Comparison of ENCODE assay signal across 26 cellular contexts in genomic region chr7:85376589-85376988, GRCh38.
"Had no signal": no experiment of that assay in that cellular context is flagged by ENCODE, and none has a peak within 500 bp of the region (broad histone marks: within the 10 kb centered on the region; RNA-seq: fewer than 3 reads in every experiment).

No MANE protein-coding gene starts in this region.

- DNase-seq: stimulated activated CD4-positive, alpha-beta T cell treated with anti-CD3 and anti-CD28 coated beads, Interleukin-2, amount 100 ng/mL, for 48 hours; stimulated activated CD4-positive, alpha-beta T cell treated with anti-CD3 and anti-CD28 coated beads, Interleukin-4, amount 100 ng/mL, for 1 hour; stimulated activated CD4-positive, alpha-beta T cell treated with anti-CD3 and anti-CD28 coated beads, Interleukin-4, amount 100 ng/mL, for 24 hours; stimulated activated CD4-positive, alpha-beta T cell treated with anti-CD3 and anti-CD28 coated beads, Interleukin-4, amount 100 ng/mL, for 4 hours; stimulated activated CD8-positive, alpha-beta memory T cell treated with anti-CD3 and anti-CD28 coated beads, Interleukin-4, amount 100 ng/mL, for 48 hours; stimulated activated naive B cell treated with anti-CD40 and anti-IgM and Interleukin-4, amounts not matched to agents 10 μg/mL and 1 μg/mL and 100 μg/mL, for 72 hours; stimulated activated naive CD4-positive, alpha-beta T cell; stimulated activated naive CD4-positive, alpha-beta T cell treated with Interleukin-2 at 50 U/mL for 16 hours; stimulated activated naive CD8-positive, alpha-beta T cell treated with anti-CD3 and anti-CD28 coated beads, Interleukin-15, amount 100 ng/mL, for 72 hours; stimulated activated naive CD8-positive, alpha-beta T cell treated with anti-CD3 and anti-CD28 coated beads, Interleukin-15, Interleukin-2, amounts not matched to agents 100 U/mL and 50 U/mL, for 24 hours; stomach; substantia nigra; testis; thyroid gland; transverse colon; trophoblast cell; upper lobe of right lung; uterus had no signal

- H3K4me1 ChIP-seq: stomach, suprapubic skin, testis, thyroid gland, tibial artery, tibial nerve, transverse colon, upper lobe of left lung, upper lobe of right lung, uterus, vagina had no signal

- H3K36me3 ChIP-seq: stomach, suprapubic skin, thoracic aorta, thyroid gland, tibial artery, tibial nerve, transverse colon, upper lobe of left lung, upper lobe of right lung, uterus, vagina had no signal

- H3K27ac ChIP-seq: stomach, suprapubic skin, testis, thoracic aorta, thyroid gland, tibial artery, tibial nerve, transverse colon, upper lobe of left lung, upper lobe of right lung, uterus, vagina had no signal

- H3K4me3 ChIP-seq: stomach, suprapubic skin, testis, thoracic aorta, thyroid gland, tibial artery, tibial nerve, transverse colon, upper lobe of left lung, upper lobe of right lung, uterus, vagina had no signal

- ATAC-seq: stimulated activated effector memory CD8-positive, alpha-beta T cell treated with anti-CD3 and anti-CD28 coated beads, Interleukin-12 subunit alpha, Interleukin-12 subunit beta, amount 100 ng/mL, for 72 hours; stimulated activated memory B cell treated with anti-CD40 and anti-IgM and Interleukin-4, amounts not matched to agents 10 μg/mL and 1 μg/mL and 100 μg/mL, for 72 hours; stimulated activated naive B cell treated with anti-CD40 and anti-IgM and Interleukin-4, amounts not matched to agents 10 μg/mL and 1 μg/mL and 100 μg/mL, for 72 hours; stimulated activated naive CD8-positive, alpha-beta T cell treated with anti-CD3 and anti-CD28 coated beads, Interleukin-15, amount 100 ng/mL, for 72 hours; stimulated activated naive CD8-positive, alpha-beta T cell treated with anti-CD3 and anti-CD28 coated beads, Interleukin-15, Interleukin-2, amounts not matched to agents 100 U/mL and 50 U/mL, for 24 hours; upper lobe of right lung had no signal

- H3K9me3 ChIP-seq: stomach, suprapubic skin, testis, thoracic aorta, thyroid gland, tibial artery, tibial nerve, transverse colon, upper lobe of left lung, upper lobe of right lung, uterus, vagina had no signal

- H3K27me3 ChIP-seq: stomach, suprapubic skin, testis, thyroid gland, tibial artery, tibial nerve, transverse colon, upper lobe of left lung, upper lobe of right lung, uterus, vagina had no signal
